ENCODE assay signal across 1 cellular context in genomic region chr22:32511776-32512175, GRCh38.
TF ChIP-seq lines count a peak whose summit lies in the region.

No MANE protein-coding gene starts in this region.

TF ChIP-seq in HepG2, 621 proteins besides CTCF, POLR2A, EP300 and RAD21:
- TF ChIP-seq ZNF414 (CRISPR knock-in tag; IDR thresholded peaks at IDR 0.05) (0 out of 2 replicates have a peak, but pooled peaks have one; percentile 9), YEATS2 (CRISPR knock-in tag; IDR thresholded peaks at IDR 0.05; ENCODE audit: borderline replicate concordance) (no peak), ZNF724P (CRISPR knock-in tag; IDR thresholded peaks at IDR 0.05; ENCODE audit: borderline replicate concordance) (0 out of 2 replicates have a peak, but pooled peaks have one; percentile 39)
